ENCODE assay signal across 9 cellular contexts in genomic region chr2:197307933-197308521, GRCh38. TPM values are rescaled to one million over a fixed set of nuclear protein-coding genes. Genes with fewer than 3 reads are reported as not detected.
A peak's percentile ranks its signal among the peaks of the same experiment; 100 is the strongest.
DNase-seq lines count a peak whose midpoint lies in the region; ATAC-seq and TF ChIP-seq lines count a peak whose summit lies in the region.
"Had no signal": no experiment of that assay in that cellular context is flagged by ENCODE, and none has a peak within 500 bp of the region (broad histone marks: within the 10 kb centered on the region; RNA-seq: fewer than 3 reads in every experiment).

No MANE protein-coding gene starts in this region.

- H3K79me2 ChIP-seq in mammary epithelial cell (ENCODE audit: insufficient read depth, low read length): no peaks in the 10 kb centered on the region

- DNase-seq in stimulated activated CD4-positive, alpha-beta T cell treated with anti-CD3 and anti-CD28 coated beads, Interleukin-1b, Interleukin-23, amount 100 ng/mL, for 48 hours: peak; percentile 66
- DNase-seq in stimulated activated CD4-positive, alpha-beta T cell treated with anti-CD3 and anti-CD28 coated beads, Interleukin-4, amount 100 ng/mL, for 1 hour: no peak
- DNase-seq in T-cell: peak in 1 of 34 experiments; percentile 32
- no peak for DNase-seq in vagina (ENCODE audit: extremely low spot score in 2 of 2)
- no peak for DNase-seq in DMS 273 (lab: John Stamatoyannopoulos, UW; ENCODE audit: unreplicated experiment)
- no peak for DNase-seq in mammary epithelial cell
- DNase-seq: NCI-H774 had no signal

- H3K36me3 ChIP-seq in esophagus (ENCODE audit: control insufficient read depth in 2 of 2, insufficient read depth in 2 of 2, low read length in 1 of 2) (no peaks in the 10 kb centered on the region), vagina (no peaks in the 10 kb centered on the region), mammary epithelial cell (ENCODE audit: insufficient read depth, low read length) (no peaks in the 10 kb centered on the region)

- H3K4me1 Mint-ChIP-seq in T-cell: peaks cover 71 to 80% (median 78%) of the 10 kb centered on the region in 3 donors

- H3K27ac ChIP-seq in esophagus (ENCODE audit: low read depth in 2 of 2, low read length in 1 of 2): peak overlapping the region; percentile 26 to 30
- H3K27ac ChIP-seq in vagina: peak overlapping the region; percentile 89
- H3K27ac ChIP-seq in mammary epithelial cell (ENCODE audit: insufficient read depth, low read depth, low read length): no peak overlapping the region

- peak overlapping the region; percentile 92 to 95 (median 92) for H3K4me3 Mint-ChIP-seq in T-cell

- H3K4me1 ChIP-seq in esophagus (ENCODE audit: control insufficient read depth in 2 of 2, insufficient read depth in 2 of 2, low read length in 1 of 2) (no peaks in the 10 kb centered on the region), vagina (peaks cover 58% of the 10 kb centered on the region), mammary epithelial cell (ENCODE audit: insufficient read depth, low read length) (peaks cover 9% of the 10 kb centered on the region)

- CTCF ChIA-PET in T-cell (lab: Charles Lee) (interaction anchor here (0.5 to 5.3 kb wide), 18 partner anchors 11 to 329 kb away, joined by 3 to 50 read pairs (median 6); no protein-coding TSS in a partner anchor), mammary epithelial cell (lab: Charles Lee; ENCODE audit: low non-redundant PET) (no interaction called here)

- peaks cover 3% of the 10 kb centered on the region for H3K36me3 Mint-ChIP-seq in T-cell

- dilution Hi-C loops in mammary epithelial cell (cut with HindIII; ENCODE audit: low sequenced_read_pairs): no loop called here

- POLR2A ChIA-PET in T-cell (lab: Charles Lee): interaction anchor here (0.5 to 1.5 kb wide), 16 partner anchors 9 to 118 kb away, joined by 3 to 9 read pairs (median 4); no protein-coding TSS in a partner anchor

- no peaks in the 10 kb centered on the region for H3K9me3 ChIP-seq in esophagus (ENCODE audit: control insufficient read depth in 2 of 2, insufficient read depth in 1 of 2, low read depth in 1 of 2, low read length in 1 of 2)
- H3K9me3 ChIP-seq in vagina: no peaks in the 10 kb centered on the region
- no peaks in the 10 kb centered on the region for H3K9me3 ChIP-seq in mammary epithelial cell (replicated peaks; ENCODE audit: insufficient read depth, low read length)

- TF ChIP-seq POLR2A in vagina (IDR thresholded peaks at IDR 0.05): no peak

- no peak overlapping the region for H3K4me3 ChIP-seq in esophagus (ENCODE audit: low read depth in 1 of 2, low read length in 2 of 2)
- H3K4me3 ChIP-seq in vagina: peak overlapping the region in 1 of 2 donors; percentile 76
- H3K4me3 ChIP-seq in mammary epithelial cell (replicated peaks in 1 of 3; ENCODE audit: insufficient read depth in 1 of 3, low read depth in 2 of 3, low read length in 3 of 3): no peak overlapping the region

- no peaks in the 10 kb centered on the region for H4K20me1 ChIP-seq in mammary epithelial cell (ENCODE audit: insufficient read depth, low read length)

- no TSS peak for BruUV-seq in mammary epithelial cell (replicated peaks; lab: Mats Ljungman, UMichigan)

- H3K27me3 ChIP-seq in esophagus (ENCODE audit: control insufficient read depth in 1 of 2, insufficient read depth in 2 of 2, low read length in 2 of 2) (no peaks in the 10 kb centered on the region), vagina (no peaks in the 10 kb centered on the region), mammary epithelial cell (ENCODE audit: insufficient read depth, low read length) (no peaks in the 10 kb centered on the region)

- in situ Hi-C loops in mammary epithelial cell (cut with MboI; ENCODE audit: low sequenced_read_pairs in 2 of 2): loop anchor here in 1 of 2 donors (25.0 kb wide), 1 partner anchor 196 kb away; no protein-coding TSS in a partner anchor

- 76 to 81% methylated on average over 7 of the region's 7 CpGs for WGBS in esophagus, 2 donors
- 82% methylated on average over 6 of the region's 7 CpGs for WGBS in mammary epithelial cell (ENCODE audit: low coverage, missing lambda C conversion rate)

- H3K9me3 Mint-ChIP-seq in T-cell: no peaks in the 10 kb centered on the region

- no peak overlapping the region for H2AFZ ChIP-seq in mammary epithelial cell (ENCODE audit: low read depth, low read length)

- ATAC-seq in T-cell (replicated peaks in 1 of 4) (peak in 3 of 4 experiments; percentile 16 to 31 (median 27)), GM18519 (IDR thresholded peaks at IDR 0.05; ENCODE audit: low FRiP score, unreplicated experiment) (no peak)

- TF ChIP-seq CTCF in vagina (IDR thresholded peaks at IDR 0.05) (no peak), mammary epithelial cell (conservative IDR thresholded peaks at IDR 0.05 in 1 of 2, IDR thresholded peaks at IDR 0.05 in 1 of 2; ENCODE audit: extremely low read depth in 1 of 2, insufficient read depth in 1 of 2, low read depth in 1 of 2, low read length in 2 of 2) (no peak)

- H3K4me2 ChIP-seq in mammary epithelial cell (ENCODE audit: insufficient read depth, low read depth, low read length): no peak overlapping the region

- no peaks in the 10 kb centered on the region for H3K27me3 Mint-ChIP-seq in T-cell

- H3K27ac Mint-ChIP-seq in T-cell: peak overlapping the region; percentile 99

- no peak overlapping the region for H3K9ac ChIP-seq in mammary epithelial cell (ENCODE audit: insufficient read depth, low read length)

- intact Hi-C loops in vagina (cut with DNase I): no loop called here
- intact Hi-C loops in mammary epithelial cell (cut with micrococcal nuclease): no loop called here

RNA-seq across cellular contexts. Expression of gene ANKRD44, which starts 2.6 kb away (rescaled TPM):
- total RNA-seq in T-cell (100 to 1,000 TPM; 225 to 333 (median 238) TPM), vagina (46.4 TPM), mammary epithelial cell (10 to 100 TPM in 1 of 2 donors, 1 to 10 TPM in 1; 4.0 to 10.2 TPM)
- polyA plus RNA-seq in esophagus (1 to 10 TPM; 1.1 to 1.5 TPM), mammary epithelial cell (2.5 TPM)
- polyA minus RNA-seq in mammary epithelial cell: 0.88 TPM
